In the genomic region with DNA sequence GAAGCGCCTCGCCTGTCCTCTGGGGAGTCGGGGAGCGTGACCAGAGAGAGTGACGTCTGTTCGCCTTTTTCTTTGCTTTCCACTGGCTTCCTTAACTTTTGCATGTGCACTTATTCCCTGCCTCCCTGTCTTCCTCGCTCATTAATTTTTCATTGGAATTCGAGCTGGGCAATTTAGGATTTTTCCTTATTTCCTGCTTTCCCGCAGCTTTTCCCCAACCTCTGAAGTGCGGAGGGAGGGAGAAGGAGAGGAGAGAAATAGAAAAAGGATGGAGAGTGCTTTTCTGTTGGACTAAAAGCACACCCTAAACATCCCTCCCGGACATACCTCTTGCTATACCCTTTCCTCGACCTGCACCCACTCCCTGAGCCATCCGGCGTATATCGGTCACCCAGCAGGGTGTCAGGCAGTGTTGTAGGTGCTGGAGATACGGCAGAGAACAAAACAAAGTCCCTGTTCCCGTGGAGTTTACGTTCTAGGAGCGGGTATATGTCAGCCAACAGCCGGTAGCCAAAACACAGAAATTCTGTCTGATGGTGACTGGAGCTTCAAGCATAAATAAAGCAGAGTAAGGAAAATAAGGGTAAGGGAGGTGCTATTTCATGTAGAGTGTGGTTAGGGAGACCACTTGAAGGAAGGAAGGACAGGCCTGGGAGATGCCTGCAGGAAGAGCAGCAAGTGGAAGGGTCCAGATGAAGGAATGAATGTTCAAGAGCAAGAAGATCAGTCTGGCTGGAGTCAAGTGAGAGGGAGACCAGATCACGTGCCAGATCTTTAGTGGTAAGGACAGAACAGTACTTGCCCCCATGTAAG, we compare ENCODE assay signal across 1 cellular context.
TF ChIP-seq lines count a peak whose summit lies in the region.

No MANE protein-coding gene starts in this region.

TF ChIP-seq in K562, 482 proteins besides CTCF, POLR2A, EP300 and RAD21 (continued from another document and continues in another):
- TF ChIP-seq, protein P1, sequence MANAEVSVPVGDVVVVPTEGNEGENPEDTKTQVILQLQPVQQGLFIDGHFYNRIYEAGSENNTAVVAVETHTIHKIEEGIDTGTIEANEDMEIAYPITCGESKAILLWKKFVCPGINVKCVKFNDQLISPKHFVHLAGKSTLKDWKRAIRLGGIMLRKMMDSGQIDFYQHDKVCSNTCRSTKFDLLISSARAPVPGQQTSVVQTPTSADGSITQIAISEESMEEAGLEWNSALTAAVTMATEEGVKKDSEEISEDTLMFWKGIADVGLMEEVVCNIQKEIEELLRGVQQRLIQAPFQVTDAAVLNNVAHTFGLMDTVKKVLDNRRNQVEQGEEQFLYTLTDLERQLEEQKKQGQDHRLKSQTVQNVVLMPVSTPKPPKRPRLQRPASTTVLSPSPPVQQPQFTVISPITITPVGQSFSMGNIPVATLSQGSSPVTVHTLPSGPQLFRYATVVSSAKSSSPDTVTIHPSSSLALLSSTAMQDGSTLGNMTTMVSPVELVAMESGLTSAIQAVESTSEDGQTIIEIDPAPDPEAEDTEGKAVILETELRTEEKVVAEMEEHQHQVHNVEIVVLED (CRISPR knock-in tag; IDR thresholded peaks at IDR 0.05): no peak
- TF ChIP-seq, protein P2, sequence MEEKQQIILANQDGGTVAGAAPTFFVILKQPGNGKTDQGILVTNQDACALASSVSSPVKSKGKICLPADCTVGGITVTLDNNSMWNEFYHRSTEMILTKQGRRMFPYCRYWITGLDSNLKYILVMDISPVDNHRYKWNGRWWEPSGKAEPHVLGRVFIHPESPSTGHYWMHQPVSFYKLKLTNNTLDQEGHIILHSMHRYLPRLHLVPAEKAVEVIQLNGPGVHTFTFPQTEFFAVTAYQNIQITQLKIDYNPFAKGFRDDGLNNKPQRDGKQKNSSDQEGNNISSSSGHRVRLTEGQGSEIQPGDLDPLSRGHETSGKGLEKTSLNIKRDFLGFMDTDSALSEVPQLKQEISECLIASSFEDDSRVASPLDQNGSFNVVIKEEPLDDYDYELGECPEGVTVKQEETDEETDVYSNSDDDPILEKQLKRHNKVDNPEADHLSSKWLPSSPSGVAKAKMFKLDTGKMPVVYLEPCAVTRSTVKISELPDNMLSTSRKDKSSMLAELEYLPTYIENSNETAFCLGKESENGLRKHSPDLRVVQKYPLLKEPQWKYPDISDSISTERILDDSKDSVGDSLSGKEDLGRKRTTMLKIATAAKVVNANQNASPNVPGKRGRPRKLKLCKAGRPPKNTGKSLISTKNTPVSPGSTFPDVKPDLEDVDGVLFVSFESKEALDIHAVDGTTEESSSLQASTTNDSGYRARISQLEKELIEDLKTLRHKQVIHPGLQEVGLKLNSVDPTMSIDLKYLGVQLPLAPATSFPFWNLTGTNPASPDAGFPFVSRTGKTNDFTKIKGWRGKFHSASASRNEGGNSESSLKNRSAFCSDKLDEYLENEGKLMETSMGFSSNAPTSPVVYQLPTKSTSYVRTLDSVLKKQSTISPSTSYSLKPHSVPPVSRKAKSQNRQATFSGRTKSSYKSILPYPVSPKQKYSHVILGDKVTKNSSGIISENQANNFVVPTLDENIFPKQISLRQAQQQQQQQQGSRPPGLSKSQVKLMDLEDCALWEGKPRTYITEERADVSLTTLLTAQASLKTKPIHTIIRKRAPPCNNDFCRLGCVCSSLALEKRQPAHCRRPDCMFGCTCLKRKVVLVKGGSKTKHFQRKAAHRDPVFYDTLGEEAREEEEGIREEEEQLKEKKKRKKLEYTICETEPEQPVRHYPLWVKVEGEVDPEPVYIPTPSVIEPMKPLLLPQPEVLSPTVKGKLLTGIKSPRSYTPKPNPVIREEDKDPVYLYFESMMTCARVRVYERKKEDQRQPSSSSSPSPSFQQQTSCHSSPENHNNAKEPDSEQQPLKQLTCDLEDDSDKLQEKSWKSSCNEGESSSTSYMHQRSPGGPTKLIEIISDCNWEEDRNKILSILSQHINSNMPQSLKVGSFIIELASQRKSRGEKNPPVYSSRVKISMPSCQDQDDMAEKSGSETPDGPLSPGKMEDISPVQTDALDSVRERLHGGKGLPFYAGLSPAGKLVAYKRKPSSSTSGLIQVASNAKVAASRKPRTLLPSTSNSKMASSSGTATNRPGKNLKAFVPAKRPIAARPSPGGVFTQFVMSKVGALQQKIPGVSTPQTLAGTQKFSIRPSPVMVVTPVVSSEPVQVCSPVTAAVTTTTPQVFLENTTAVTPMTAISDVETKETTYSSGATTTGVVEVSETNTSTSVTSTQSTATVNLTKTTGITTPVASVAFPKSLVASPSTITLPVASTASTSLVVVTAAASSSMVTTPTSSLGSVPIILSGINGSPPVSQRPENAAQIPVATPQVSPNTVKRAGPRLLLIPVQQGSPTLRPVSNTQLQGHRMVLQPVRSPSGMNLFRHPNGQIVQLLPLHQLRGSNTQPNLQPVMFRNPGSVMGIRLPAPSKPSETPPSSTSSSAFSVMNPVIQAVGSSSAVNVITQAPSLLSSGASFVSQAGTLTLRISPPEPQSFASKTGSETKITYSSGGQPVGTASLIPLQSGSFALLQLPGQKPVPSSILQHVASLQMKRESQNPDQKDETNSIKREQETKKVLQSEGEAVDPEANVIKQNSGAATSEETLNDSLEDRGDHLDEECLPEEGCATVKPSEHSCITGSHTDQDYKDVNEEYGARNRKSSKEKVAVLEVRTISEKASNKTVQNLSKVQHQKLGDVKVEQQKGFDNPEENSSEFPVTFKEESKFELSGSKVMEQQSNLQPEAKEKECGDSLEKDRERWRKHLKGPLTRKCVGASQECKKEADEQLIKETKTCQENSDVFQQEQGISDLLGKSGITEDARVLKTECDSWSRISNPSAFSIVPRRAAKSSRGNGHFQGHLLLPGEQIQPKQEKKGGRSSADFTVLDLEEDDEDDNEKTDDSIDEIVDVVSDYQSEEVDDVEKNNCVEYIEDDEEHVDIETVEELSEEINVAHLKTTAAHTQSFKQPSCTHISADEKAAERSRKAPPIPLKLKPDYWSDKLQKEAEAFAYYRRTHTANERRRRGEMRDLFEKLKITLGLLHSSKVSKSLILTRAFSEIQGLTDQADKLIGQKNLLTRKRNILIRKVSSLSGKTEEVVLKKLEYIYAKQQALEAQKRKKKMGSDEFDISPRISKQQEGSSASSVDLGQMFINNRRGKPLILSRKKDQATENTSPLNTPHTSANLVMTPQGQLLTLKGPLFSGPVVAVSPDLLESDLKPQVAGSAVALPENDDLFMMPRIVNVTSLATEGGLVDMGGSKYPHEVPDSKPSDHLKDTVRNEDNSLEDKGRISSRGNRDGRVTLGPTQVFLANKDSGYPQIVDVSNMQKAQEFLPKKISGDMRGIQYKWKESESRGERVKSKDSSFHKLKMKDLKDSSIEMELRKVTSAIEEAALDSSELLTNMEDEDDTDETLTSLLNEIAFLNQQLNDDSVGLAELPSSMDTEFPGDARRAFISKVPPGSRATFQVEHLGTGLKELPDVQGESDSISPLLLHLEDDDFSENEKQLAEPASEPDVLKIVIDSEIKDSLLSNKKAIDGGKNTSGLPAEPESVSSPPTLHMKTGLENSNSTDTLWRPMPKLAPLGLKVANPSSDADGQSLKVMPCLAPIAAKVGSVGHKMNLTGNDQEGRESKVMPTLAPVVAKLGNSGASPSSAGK (IDR thresholded peaks at IDR 0.05): peak; percentile 78
- TF ChIP-seq, protein P3, sequence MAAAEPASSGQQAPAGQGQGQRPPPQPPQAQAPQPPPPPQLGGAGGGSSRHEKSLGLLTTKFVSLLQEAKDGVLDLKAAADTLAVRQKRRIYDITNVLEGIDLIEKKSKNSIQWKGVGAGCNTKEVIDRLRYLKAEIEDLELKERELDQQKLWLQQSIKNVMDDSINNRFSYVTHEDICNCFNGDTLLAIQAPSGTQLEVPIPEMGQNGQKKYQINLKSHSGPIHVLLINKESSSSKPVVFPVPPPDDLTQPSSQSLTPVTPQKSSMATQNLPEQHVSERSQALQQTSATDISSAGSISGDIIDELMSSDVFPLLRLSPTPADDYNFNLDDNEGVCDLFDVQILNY (CRISPR knock-in tag; IDR thresholded peaks at IDR 0.05): no peak
- TF ChIP-seq ZNF561 (CRISPR knock-in tag; conservative IDR thresholded peaks at IDR 0.05) (no peak), HOXB6 (CRISPR knock-in tag; IDR thresholded peaks at IDR 0.05; ENCODE audit: borderline replicate concordance) (no peak), ZNF436 (CRISPR knock-in tag; IDR thresholded peaks at IDR 0.05) (no peak), LARP7 (IDR thresholded peaks at IDR 0.05) (no peak), SMAD4 (CRISPR knock-in tag; conservative IDR thresholded peaks at IDR 0.05) (no peak), POLR2H (tag; IDR thresholded peaks at IDR 0.05; ENCODE audit: low read depth) (no peak), CCNT2 (IDR thresholded peaks at IDR 0.05; ENCODE audit: borderline replicate concordance, extremely low read depth, insufficient read length, low read depth, low read length) (no peak), SMARCA5 (IDR thresholded peaks at IDR 0.05) (peak; percentile 12; the same call in 1 of the 2 replicates), KLF13 (tag; IDR thresholded peaks at IDR 0.05; ENCODE audit: borderline replicate concordance, low read depth) (0 out of 2 replicates have a peak, but pooled peaks have one; percentile 53), ZNF764 (CRISPR knock-in tag; IDR thresholded peaks at IDR 0.05; ENCODE audit: low read depth) (no peak), ZFP36 (IDR thresholded peaks at IDR 0.05; ENCODE audit: low read depth, low read length, partially characterized antibody) (no peak), CBX1 (IDR thresholded peaks at IDR 0.05; ENCODE audit: low read depth) (no peak), ZBTB17 (CRISPR knock-in tag; IDR thresholded peaks at IDR 0.05) (no peak), NONO (IDR thresholded peaks at IDR 0.05; ENCODE audit: low read depth in 2 of 2, low read length in 1 of 2) (no peak), TEAD2 (tag; IDR thresholded peaks at IDR 0.05) (no peak), GABPA (tag; conservative IDR thresholded peaks at IDR 0.05; ENCODE audit: low read depth) (no peak), BACH1 (tag; IDR thresholded peaks at IDR 0.05) (no peak), TCF7 (IDR thresholded peaks at IDR 0.05; ENCODE audit: borderline replicate concordance) (no peak), RUNX1 (IDR thresholded peaks at IDR 0.05; ENCODE audit: low read depth) (no peak), ATF1 (CRISPR knock-in tag; IDR thresholded peaks at IDR 0.05) (no peak), ATF1 (tag; IDR thresholded peaks at IDR 0.05) (peak; percentile 27; the same call in 1 of the 2 replicates), ETV5 (CRISPR knock-in tag; IDR thresholded peaks at IDR 0.05; ENCODE audit: low read depth) (no peak), KDM2B (CRISPR knock-in tag; IDR thresholded peaks at IDR 0.05) (no peak), DACH1 (IDR thresholded peaks at IDR 0.05; ENCODE audit: partially characterized antibody) (no peak), FOSL1 (tag; conservative IDR thresholded peaks at IDR 0.05) (no peak), ZNF24 (IDR thresholded peaks at IDR 0.05) (peak; percentile 3; the same call in 1 of the 2 replicates), PHB (CRISPR knock-in tag; IDR thresholded peaks at IDR 0.05) (no peak), KLF16 (IDR thresholded peaks at IDR 0.05) (no peak), SAFB2 (IDR thresholded peaks at IDR 0.05; ENCODE audit: borderline replicate concordance, low read depth, low read length, severe bottlenecking) (no peak), C11orf30 (IDR thresholded peaks at IDR 0.05; ENCODE audit: low read depth) (0 out of 2 replicates have a peak, but pooled peaks have one; percentile 5)
- TF ChIP-seq, protein P4, sequence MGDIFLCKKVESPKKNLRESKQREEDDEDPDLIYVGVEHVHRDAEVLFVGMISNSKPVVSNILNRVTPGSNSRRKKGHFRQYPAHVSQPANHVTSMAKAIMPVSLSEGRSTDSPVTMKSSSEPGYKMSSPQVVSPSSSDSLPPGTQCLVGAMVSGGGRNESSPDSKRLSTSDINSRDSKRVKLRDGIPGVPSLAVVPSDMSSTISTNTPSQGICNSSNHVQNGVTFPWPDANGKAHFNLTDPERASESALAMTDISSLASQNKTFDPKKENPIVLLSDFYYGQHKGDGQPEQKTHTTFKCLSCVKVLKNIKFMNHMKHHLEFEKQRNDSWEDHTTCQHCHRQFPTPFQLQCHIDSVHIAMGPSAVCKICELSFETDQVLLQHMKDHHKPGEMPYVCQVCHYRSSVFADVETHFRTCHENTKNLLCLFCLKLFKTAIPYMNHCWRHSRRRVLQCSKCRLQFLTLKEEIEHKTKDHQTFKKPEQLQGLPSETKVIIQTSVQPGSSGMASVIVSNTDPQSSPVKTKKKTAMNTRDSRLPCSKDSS (IDR thresholded peaks at IDR 0.05; ENCODE audit: low read depth, partially characterized antibody): no peak
- TF ChIP-seq, protein P5, sequence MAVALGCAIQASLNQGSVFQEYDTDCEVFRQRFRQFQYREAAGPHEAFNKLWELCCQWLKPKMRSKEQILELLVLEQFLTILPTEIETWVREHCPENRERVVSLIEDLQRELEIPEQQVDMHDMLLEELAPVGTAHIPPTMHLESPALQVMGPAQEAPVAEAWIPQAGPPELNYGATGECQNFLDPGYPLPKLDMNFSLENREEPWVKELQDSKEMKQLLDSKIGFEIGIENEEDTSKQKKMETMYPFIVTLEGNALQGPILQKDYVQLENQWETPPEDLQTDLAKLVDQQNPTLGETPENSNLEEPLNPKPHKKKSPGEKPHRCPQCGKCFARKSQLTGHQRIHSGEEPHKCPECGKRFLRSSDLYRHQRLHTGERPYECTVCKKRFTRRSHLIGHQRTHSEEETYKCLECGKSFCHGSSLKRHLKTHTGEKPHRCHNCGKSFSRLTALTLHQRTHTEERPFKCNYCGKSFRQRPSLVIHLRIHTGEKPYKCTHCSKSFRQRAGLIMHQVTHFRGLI (CRISPR knock-in tag; IDR thresholded peaks at IDR 0.05): no peak
- TF ChIP-seq, protein P6, sequence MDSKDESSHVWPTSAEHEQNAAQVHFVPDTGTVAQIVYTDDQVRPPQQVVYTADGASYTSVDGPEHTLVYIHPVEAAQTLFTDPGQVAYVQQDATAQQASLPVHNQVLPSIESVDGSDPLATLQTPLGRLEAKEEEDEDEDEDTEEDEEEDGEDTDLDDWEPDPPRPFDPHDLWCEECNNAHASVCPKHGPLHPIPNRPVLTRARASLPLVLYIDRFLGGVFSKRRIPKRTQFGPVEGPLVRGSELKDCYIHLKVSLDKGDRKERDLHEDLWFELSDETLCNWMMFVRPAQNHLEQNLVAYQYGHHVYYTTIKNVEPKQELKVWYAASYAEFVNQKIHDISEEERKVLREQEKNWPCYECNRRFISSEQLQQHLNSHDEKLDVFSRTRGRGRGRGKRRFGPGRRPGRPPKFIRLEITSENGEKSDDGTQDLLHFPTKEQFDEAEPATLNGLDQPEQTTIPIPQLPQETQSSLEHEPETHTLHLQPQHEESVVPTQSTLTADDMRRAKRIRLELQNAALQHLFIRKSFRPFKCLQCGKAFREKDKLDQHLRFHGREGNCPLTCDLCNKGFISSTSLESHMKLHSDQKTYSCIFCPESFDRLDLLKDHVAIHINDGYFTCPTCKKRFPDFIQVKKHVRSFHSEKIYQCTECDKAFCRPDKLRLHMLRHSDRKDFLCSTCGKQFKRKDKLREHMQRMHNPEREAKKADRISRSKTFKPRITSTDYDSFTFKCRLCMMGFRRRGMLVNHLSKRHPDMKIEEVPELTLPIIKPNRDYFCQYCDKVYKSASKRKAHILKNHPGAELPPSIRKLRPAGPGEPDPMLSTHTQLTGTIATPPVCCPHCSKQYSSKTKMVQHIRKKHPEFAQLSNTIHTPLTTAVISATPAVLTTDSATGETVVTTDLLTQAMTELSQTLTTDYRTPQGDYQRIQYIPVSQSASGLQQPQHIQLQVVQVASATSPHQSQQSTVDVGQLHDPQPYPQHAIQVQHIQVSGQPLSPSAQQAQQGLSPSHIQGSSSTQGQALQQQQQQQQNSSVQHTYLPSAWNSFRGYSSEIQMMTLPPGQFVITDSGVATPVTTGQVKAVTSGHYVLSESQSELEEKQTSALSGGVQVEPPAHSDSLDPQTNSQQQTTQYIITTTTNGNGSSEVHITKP (IDR thresholded peaks at IDR 0.05; ENCODE audit: partially characterized antibody): no peak
